ENCODE assay signal across 11 cellular contexts in the genomic region with DNA sequence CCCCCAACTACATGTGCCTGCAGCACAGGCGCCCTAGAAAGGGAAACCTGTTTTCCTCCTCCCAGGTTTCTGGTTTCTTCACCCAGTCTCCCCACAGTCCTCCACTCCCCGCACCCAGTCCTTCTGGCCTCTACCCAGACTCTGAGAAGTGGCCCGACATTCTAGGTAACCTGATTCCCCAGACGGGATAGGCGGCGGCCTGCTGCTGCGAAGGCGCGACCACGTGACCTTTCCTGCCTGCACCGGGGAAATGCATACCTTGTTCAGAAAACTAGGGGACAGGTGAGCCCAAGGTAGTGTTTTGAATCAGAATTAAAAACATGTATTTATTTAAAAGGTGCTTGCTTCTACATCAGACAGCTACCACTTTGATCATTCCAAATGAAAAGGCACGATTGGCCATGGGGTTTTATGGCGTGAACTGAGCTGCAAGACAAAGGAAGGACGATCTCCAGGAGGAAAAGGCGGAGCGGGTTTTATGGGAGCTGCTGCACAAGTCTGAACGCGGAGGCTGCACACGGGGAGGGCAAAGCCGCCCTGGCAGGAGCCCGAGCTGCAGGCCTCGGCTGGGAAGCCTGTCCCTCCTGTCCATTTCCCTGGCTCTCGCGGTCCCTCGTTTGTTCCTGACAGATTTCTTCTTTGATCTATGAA.
A peak's percentile ranks its signal among the peaks of the same experiment; 100 is the strongest.
DNase-seq lines count a peak whose midpoint lies in the region; ATAC-seq lines count a peak whose summit lies in the region.
"Had no signal": no experiment of that assay in that cellular context is flagged by ENCODE, and none has a peak within 500 bp of the region (broad histone marks: within the 10 kb centered on the region; RNA-seq: fewer than 3 reads in every experiment).

No MANE protein-coding gene starts in this region.

- peaks cover 3% of the 10 kb centered on the region for H3K27me3 ChIP-seq in NT2/D1 (ENCODE audit: insufficient read depth, insufficient read length)
- peaks cover 10% of the 10 kb centered on the region for H3K27me3 ChIP-seq in iPS-15b (ENCODE audit: control insufficient read depth, insufficient read depth, low read length)

- DNase-seq in HT-29 (ENCODE audit: low spot score) (peak; percentile 94), NT2/D1 (ENCODE audit: low read depth, low spot score) (no peak), renal cortical epithelial cell (ENCODE audit: low read depth) (peak; percentile 37), left cardiac atrium (no peak), glomerular visceral epithelial cell (ENCODE audit: extremely low spot score) (no peak), NCI-H446 (lab: John Stamatoyannopoulos, UW) (no peak), NCI-H2196 treated with DMSO at 0.1 percent for 48 hours (lab: John Stamatoyannopoulos, UW; ENCODE audit: unreplicated experiment) (no peak)
- DNase-seq: CD8-positive, alpha-beta T cell; KG1; natural killer cell had no signal

- no peak overlapping the region for H3K4me3 ChIP-seq in NT2/D1 (ENCODE audit: insufficient read length, low read depth)
- peak overlapping the region; percentile 36 for H3K4me3 ChIP-seq in iPS-15b (ENCODE audit: low read depth, low read length)

- no peak for ATAC-seq in left cardiac atrium
- ATAC-seq: CD8-positive, alpha-beta T cell; natural killer cell had no signal

- intact Hi-C loops in left cardiac atrium (cut with DNase I) = no loop called here

- no peaks in the 10 kb centered on the region; the same call in 1 of the 2 replicates for H3K9me3 ChIP-seq in NT2/D1 (ENCODE audit: insufficient read depth, low read length)
- no peaks in the 10 kb centered on the region for H3K9me3 ChIP-seq in iPS-15b (ENCODE audit: control insufficient read depth, insufficient read depth, low read length)

- H3K36me3 ChIP-seq in NT2/D1 (ENCODE audit: insufficient read depth, insufficient read length, low read length) (no peaks in the 10 kb centered on the region), iPS-15b (ENCODE audit: control insufficient read depth, insufficient read depth, low read length) (no peaks in the 10 kb centered on the region)

- H3K4me1 ChIP-seq in NT2/D1 (ENCODE audit: insufficient read depth, insufficient read length) (peaks cover 3% of the 10 kb centered on the region), iPS-15b (ENCODE audit: control insufficient read depth, insufficient read depth, low read length) (peaks cover 23% of the 10 kb centered on the region)

- H3K9ac ChIP-seq in NT2/D1 (ENCODE audit: insufficient read length, low read depth) (peak overlapping the region; percentile 21), iPS-15b (ENCODE audit: low read depth, low read length) (peak overlapping the region; percentile 48)

Comparison
In these comparisons a context has a peak if more than half of its experiments do, and no peak if none do; other contexts are left out.
1. DNase-seq: peak in HT-29 (single experiment) and renal cortical epithelial cell (single experiment); none in NT2/D1 (single experiment), left cardiac atrium (single experiment), glomerular visceral epithelial cell (single experiment), NCI-H446 (0 of 2) and NCI-H2196 treated with DMSO at 0.1 percent for 48 hours (single experiment).